In the genomic region with DNA sequence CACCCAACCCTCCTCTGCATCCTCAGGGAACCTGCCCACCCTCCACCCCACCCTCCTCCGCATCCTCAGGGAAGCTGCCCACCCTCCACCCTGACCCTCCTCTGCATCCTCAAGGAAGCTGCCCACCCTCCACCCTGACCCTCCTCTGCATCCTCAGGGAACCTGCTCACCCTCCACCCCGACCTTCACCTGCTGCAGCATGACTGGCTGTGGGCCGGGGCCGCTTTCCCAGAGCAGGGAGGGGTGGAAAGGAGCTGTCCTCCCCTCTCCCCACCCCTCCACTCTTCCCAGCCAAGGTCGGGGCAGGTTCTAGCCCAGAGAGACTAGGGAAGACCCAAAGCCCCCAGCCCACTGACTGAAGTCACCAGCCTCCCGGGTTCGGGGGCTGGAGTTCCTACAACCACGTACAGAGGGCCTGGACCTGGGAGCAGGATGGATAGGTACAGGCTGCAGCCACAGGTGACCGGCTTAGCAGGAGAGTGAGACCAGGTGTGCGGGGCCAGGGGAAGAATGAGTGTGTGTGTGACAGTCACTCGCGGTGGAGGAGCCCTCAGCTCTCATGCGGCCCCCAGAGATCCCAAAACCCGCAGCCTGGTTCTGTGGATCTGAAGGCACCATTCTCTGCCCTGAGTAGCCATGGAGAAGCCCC, we compare ENCODE assay signal across 30 cellular contexts. TPM values are rescaled to one million over a fixed set of nuclear protein-coding genes. Genes with fewer than 3 reads are reported as not detected.
"Had no signal": no experiment of that assay in that cellular context is flagged by ENCODE, and none has a peak within 500 bp of the region (broad histone marks: within the 10 kb centered on the region; RNA-seq: fewer than 3 reads in every experiment).

No MANE protein-coding gene starts in this region.

- H3K27ac Mint-ChIP-seq: activated CD4-positive, alpha-beta memory T cell treated with anti-CD3 and anti-CD28 coated beads for 36 hours; activated CD4-positive, alpha-beta T cell treated with anti-CD3 and anti-CD28 coated beads, Interleukin-2, amount 10 ng/mL, durations not matched to agents 7 days and 5 days; activated naive CD4-positive, alpha-beta T cell treated with anti-CD3 and anti-CD28 coated beads, Interleukin-2, amount 50 U/mL, for 72 hours; activated naive CD8-positive, alpha-beta T cell treated with anti-CD3 and anti-CD28 coated beads, Interleukin-2, amount 50 U/mL, for 24 hours; T-cell had no signal

- ATAC-seq: activated naive CD4-positive, alpha-beta T cell treated with anti-CD3 and anti-CD28 coated beads, Interleukin-2, amount 50 U/mL, for 72 hours; activated naive CD8-positive, alpha-beta T cell treated with anti-CD3 and anti-CD28 coated beads, Interleukin-2, amount 50 U/mL, for 24 hours; activated T-cell treated with anti-CD3 and anti-CD28 coated beads, Interleukin-2, amount 50 U/mL, for 4 hours; body of pancreas; Panc1; Right ventricle myocardium inferior; T-cell had no signal

- H3K4me1 ChIP-seq: ascending aorta had no signal

- H3K4me3 Mint-ChIP-seq: activated CD4-positive, alpha-beta memory T cell treated with anti-CD3 and anti-CD28 coated beads for 36 hours; activated CD4-positive, alpha-beta T cell treated with anti-CD3 and anti-CD28 coated beads, Interleukin-2, amount 10 ng/mL, durations not matched to agents 7 days and 5 days; activated naive CD8-positive, alpha-beta T cell treated with anti-CD3 and anti-CD28 coated beads, Interleukin-2, amount 50 U/mL, for 24 hours; activated T-cell treated with anti-CD3 and anti-CD28 coated beads, Interleukin-2, amount 50 U/mL, for 4 hours; T-cell had no signal

- H3K36me3 ChIP-seq: ascending aorta had no signal

- H3K4me3 ChIP-seq: ascending aorta, body of pancreas, SK-N-MC had no signal

- H3K36me3 Mint-ChIP-seq: activated CD4-positive, alpha-beta memory T cell treated with anti-CD3 and anti-CD28 coated beads for 36 hours; activated naive CD4-positive, alpha-beta T cell treated with anti-CD3 and anti-CD28 coated beads, Interleukin-2, amount 50 U/mL, for 72 hours; T-cell had no signal

- H3K4me1 Mint-ChIP-seq: activated CD4-positive, alpha-beta T cell treated with anti-CD3 and anti-CD28 coated beads, Interleukin-2, amount 10 ng/mL, durations not matched to agents 7 days and 5 days had no signal

- DNase-seq: activated CD4-positive, alpha-beta memory T cell treated with anti-CD3 and anti-CD28 coated beads for 36 hours; activated CD4-positive, alpha-beta T cell treated with anti-CD3 and anti-CD28 coated beads, Interleukin-2, amount 10 ng/mL, durations not matched to agents 7 days and 5 days; activated CD4-positive, CD25-positive, alpha-beta regulatory T cell; activated CD8-positive, alpha-beta memory T cell treated with anti-CD3 and anti-CD28 coated beads for 24 hours; activated effector memory CD4-positive, alpha-beta T cell treated with anti-CD3 and anti-CD28 coated beads, Interleukin-2, amount 50 U/mL, for 16 hours; activated naive CD4-positive, alpha-beta T cell treated with Interleukin-2 at 50 U/mL for 16 hours; activated naive CD8-positive, alpha-beta T cell treated with anti-CD3 and anti-CD28 coated beads, Interleukin-2, amount 50 U/mL, for 24 hours; activated T-cell treated with anti-CD3 and anti-CD28 coated beads, Interleukin-2, amount 50 U/mL, for 4 hours; amniotic stem cell; body of pancreas; Kasumi-1; NCI-H1048; NCI-H1930; NCI-H2171; NCI-H2227 treated with DMSO at 0.1 percent for 48 hours; NCI-H446 treated with DMSO at 0.1 percent for 48 hours; NCI-H526 treated with DMSO at 0.1 percent for 48 hours; NCI-H82; OCI-M1; RPMI8226; T-cell; T-helper 2 cell; T1000 had no signal

- H3K9me3 ChIP-seq: ascending aorta, body of pancreas had no signal

- FAIRE-seq: bronchial epithelial cell, TTC549 had no signal

- H3K27ac ChIP-seq: ascending aorta, body of pancreas, SK-N-MC had no signal

- H3K9me3 Mint-ChIP-seq: activated CD4-positive, alpha-beta memory T cell treated with anti-CD3 and anti-CD28 coated beads for 36 hours; activated CD4-positive, alpha-beta T cell treated with anti-CD3 and anti-CD28 coated beads, Interleukin-2, amount 10 ng/mL, durations not matched to agents 7 days and 5 days; activated T-cell treated with anti-CD3 and anti-CD28 coated beads, Interleukin-2, amount 50 U/mL, for 4 hours; T-cell had no signal

RNA-seq across cellular contexts. Expression of gene KCNQ2, which starts 14.8 kb away (rescaled TPM):
- total RNA-seq: activated CD4-positive, alpha-beta memory T cell treated with anti-CD3 and anti-CD28 coated beads for 36 hours; activated T-cell treated with anti-CD3 and anti-CD28 coated beads, Interleukin-2, amount 50 U/mL, for 4 hours; ascending aorta; bronchial epithelial cell had no signal

RNA-seq across cellular contexts. Expression of gene PTK6, which starts 49.9 kb away (rescaled TPM):
- total RNA-seq: ascending aorta had no signal
